ENCODE assay signal across 8 cellular contexts in genomic region chr2:62505109-62505508, GRCh38. TPM values are rescaled to one million over a fixed set of nuclear protein-coding genes. Genes with fewer than 3 reads are reported as not detected.
DNase-seq lines count a peak whose midpoint lies in the region; TF ChIP-seq lines count a peak whose summit lies in the region.

No MANE protein-coding gene starts in this region.

- TF ChIP-seq CTCF in right atrium auricular region (IDR thresholded peaks at IDR 0.05): no peak
- TF ChIP-seq CTCF in adrenal gland (IDR thresholded peaks at IDR 0.05): no peak
- TF ChIP-seq CTCF in vagina (IDR thresholded peaks at IDR 0.05): no peak

- H3K36me3 ChIP-seq in right atrium auricular region (no peaks in the 10 kb centered on the region), adrenal gland (replicated peaks in 1 of 2) (no peaks in the 10 kb centered on the region), mesodermal cell (ENCODE audit: control insufficient read depth, insufficient read depth, low read length) (no peaks in the 10 kb centered on the region), vagina (no peaks in the 10 kb centered on the region)

- intact Hi-C loops in cardiac septum (cut with DNase I): loop anchor here (2.0 to 5.0 kb wide), 2 partner anchors 38 to 200 kb away; partner anchors contain the start of gene EHBP1
- intact Hi-C loops in adrenal gland (cut with DNase I): no loop called here
- intact Hi-C loops in vagina (cut with DNase I): no loop called here

- 44 to 63% (median 57%) methylated on average over 4 of the region's 4 CpGs for WGBS in adrenal gland, 4 donors
- 97 to 100% methylated on average over 1 to 3 of the region's 4 CpGs for WGBS in mesodermal cell (ENCODE audit: insufficient coverage in 2 of 2), 2 experiments

- peak overlapping the region in 1 of 2 donors; percentile 66 for H3K4me3 ChIP-seq in right atrium auricular region
- peak overlapping the region in 2 of 4 donors; percentile 55 to 69 for H3K4me3 ChIP-seq in adrenal gland
- peak overlapping the region; percentile 56 for H3K4me3 ChIP-seq in mesodermal cell (ENCODE audit: extremely low read depth, insufficient read depth, low read length, poor library complexity, severe bottlenecking)
- peak overlapping the region; percentile 49 to 66 for H3K4me3 ChIP-seq in vagina

- no peaks in the 10 kb centered on the region for H3K9me3 ChIP-seq in right atrium auricular region
- no peaks in the 10 kb centered on the region for H3K9me3 ChIP-seq in adrenal gland (replicated peaks in 1 of 3)
- no peaks in the 10 kb centered on the region for H3K9me3 ChIP-seq in mesodermal cell (ENCODE audit: control insufficient read depth, low read length)
- no peaks in the 10 kb centered on the region for H3K9me3 ChIP-seq in vagina

- TF ChIP-seq POLR2A in adrenal gland (IDR thresholded peaks at IDR 0.05) (no peak), vagina (IDR thresholded peaks at IDR 0.05) (no peak)

- no peak for DNase-seq in right atrium auricular region (ENCODE audit: low spot score)
- DNase-seq in cardiac septum (ENCODE audit: low spot score): no peak
- DNase-seq in adrenal gland: no peak
- no peak for DNase-seq in vagina (ENCODE audit: extremely low spot score in 2 of 2)
- no peak for DNase-seq in A172 (ENCODE audit: low spot score)
- DNase-seq in NCI-H2029 (lab: John Stamatoyannopoulos, UW): no peak
- DNase-seq in GDM1 (lab: John Stamatoyannopoulos, UW): no peak

- H3K27me3 ChIP-seq in right atrium auricular region (no peaks in the 10 kb centered on the region), adrenal gland (no peaks in the 10 kb centered on the region), vagina (no peaks in the 10 kb centered on the region)

- H3K27ac ChIP-seq in right atrium auricular region (peak overlapping the region; percentile 89 to 94), adrenal gland (peak overlapping the region in 4 of 5 donors; percentile 86 to 93 (median 92)), mesodermal cell (ENCODE audit: low read depth, low read length, severe bottlenecking) (peak overlapping the region; percentile 92), vagina (peak overlapping the region; percentile 89)

- peaks cover 0 to 11% of the 10 kb centered on the region in 2 donors for H3K4me1 ChIP-seq in right atrium auricular region
- H3K4me1 ChIP-seq in adrenal gland (replicated peaks in 1 of 2): peaks cover 7 to 10% of the 10 kb centered on the region in 2 donors
- H3K4me1 ChIP-seq in mesodermal cell (ENCODE audit: control insufficient read depth, insufficient read depth, low read length, poor library complexity, severe bottlenecking): no peaks in the 10 kb centered on the region
- peaks cover 17% of the 10 kb centered on the region for H3K4me1 ChIP-seq in vagina

RNA-seq across cellular contexts. Expression of gene TMEM17, which starts 0.9 kb away (rescaled TPM):
- total RNA-seq in right atrium auricular region: 1 to 10 TPM in 1 of 2 donors, under 1 TPM in 1; 0.90 to 1.2 TPM
- total RNA-seq in cardiac septum: 1.4 TPM
- 1 to 10 TPM in 7 of 8 donors, under 1 TPM in 1; 0.30 to 6.5 (median 3.5) TPM for total RNA-seq in adrenal gland
- 1 to 10 TPM; 1.1 to 7.2 (median 1.5) TPM for polyA plus RNA-seq in adrenal gland
- polyA plus RNA-seq in mesodermal cell (2013, experiment 1 of 2): 1.8 TPM
- polyA plus RNA-seq in mesodermal cell (2013, experiment 2 of 2): 1.5 TPM
- total RNA-seq in vagina: 0.98 TPM
- 3.7 and 5.6 TPM in 2 replicates for total RNA-seq in A172 (2014; rRNA removed; shearing (Covaris generic))
